ENCODE assay signal across 16 cellular contexts in the genomic region with DNA sequence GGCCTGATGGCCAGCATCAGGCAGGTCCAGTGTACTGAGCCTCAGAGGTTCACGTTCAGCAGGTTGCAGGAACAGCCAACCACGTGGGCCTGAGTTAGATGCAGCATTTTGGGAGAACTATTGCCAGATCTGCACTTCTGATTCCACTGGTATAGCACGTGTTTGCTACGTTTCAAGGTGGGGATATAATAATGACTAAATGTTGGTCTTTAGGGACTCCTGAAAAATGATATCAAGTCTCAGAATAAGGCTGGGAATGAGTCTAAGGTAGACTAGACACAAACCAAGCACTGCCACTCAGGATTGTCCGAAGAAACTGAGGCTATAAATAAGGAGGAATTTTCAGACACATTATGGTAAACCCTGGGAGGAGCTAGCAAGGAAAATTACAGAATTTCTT.
DNase-seq lines count a peak whose midpoint lies in the region; ATAC-seq and TF ChIP-seq lines count a peak whose summit lies in the region.
"Had no signal": no experiment of that assay in that cellular context is flagged by ENCODE, and none has a peak within 500 bp of the region (broad histone marks: within the 10 kb centered on the region; RNA-seq: fewer than 3 reads in every experiment).

No MANE protein-coding gene starts in this region.

- ATAC-seq in GM18517 (IDR thresholded peaks at IDR 0.05; ENCODE audit: unreplicated experiment) (no peak), GM21825 (IDR thresholded peaks at IDR 0.05; ENCODE audit: unreplicated experiment) (no peak), HG03571 (IDR thresholded peaks at IDR 0.05; ENCODE audit: unreplicated experiment) (no peak)

- no peak overlapping the region for H3K4me3 ChIP-seq in cardiac muscle cell
- no peak overlapping the region for H3K4me3 ChIP-seq in adrenal gland
- H3K4me3 ChIP-seq in mesodermal cell (ENCODE audit: extremely low read depth, insufficient read depth, low read length, poor library complexity, severe bottlenecking) = no peak overlapping the region
- no peak overlapping the region for H3K4me3 ChIP-seq in testis

- no peaks in the 10 kb centered on the region for H3K36me3 ChIP-seq in cardiac muscle cell
- H3K36me3 ChIP-seq in adrenal gland (replicated peaks in 1 of 2) = no peaks in the 10 kb centered on the region
- H3K36me3 ChIP-seq in mesodermal cell (ENCODE audit: control insufficient read depth, insufficient read depth, low read length) = no peaks in the 10 kb centered on the region
- no peaks in the 10 kb centered on the region for H3K36me3 ChIP-seq in testis (ENCODE audit: low read depth, missing control alignments)

- WGBS in adrenal gland, 4 donors = 44 to 71% (median 51%) methylated on average over 3 to 5 of the region's 5 CpGs
- 73 to 84% methylated on average over 4 of the region's 5 CpGs for WGBS in mesodermal cell (ENCODE audit: insufficient coverage in 2 of 2), 2 experiments
- WGBS in testis, 2 donors = 36 to 57% methylated on average over 5 of the region's 5 CpGs

- TF ChIP-seq CTCF in cardiac muscle cell (IDR thresholded peaks at IDR 0.05; ENCODE audit: low read depth, low read length) (no peak), adrenal gland (IDR thresholded peaks at IDR 0.05) (no peak), testis (IDR thresholded peaks at IDR 0.05) (no peak)

- intact Hi-C loops in cardiac septum (cut with DNase I) = no loop called here
- intact Hi-C loops in adrenal gland (cut with DNase I) = loop anchor here in 1 of 2 donors (10.0 kb wide), 1 partner anchor 51 kb away; no protein-coding TSS in a partner anchor
- intact Hi-C loops in testis (cut with DNase I; ENCODE audit: low total_unique reads) = no loop called here

- H3K27me3 ChIP-seq in cardiac muscle cell = no peaks in the 10 kb centered on the region
- no peaks in the 10 kb centered on the region for H3K27me3 ChIP-seq in adrenal gland
- H3K27me3 ChIP-seq in testis = no peaks in the 10 kb centered on the region
- H3K27me3 ChIP-seq: SJSA1 had no signal

- peak overlapping the region; percentile 76 for H3K27ac ChIP-seq in cardiac muscle cell
- peak overlapping the region; percentile 68 to 93 (median 79) for H3K27ac ChIP-seq in adrenal gland
- H3K27ac ChIP-seq in mesodermal cell (ENCODE audit: low read depth, low read length, severe bottlenecking) = peak overlapping the region; percentile 64
- peak overlapping the region; percentile 83 to 85 for H3K27ac ChIP-seq in testis

- H3K9me3 ChIP-seq in cardiac muscle cell (ENCODE audit: low read depth) (no peaks in the 10 kb centered on the region), adrenal gland (replicated peaks in 1 of 3) (no peaks in the 10 kb centered on the region), mesodermal cell (ENCODE audit: control insufficient read depth, low read length) (no peaks in the 10 kb centered on the region), testis (no peaks in the 10 kb centered on the region)
- H3K9me3 ChIP-seq: SJSA1 had no signal

- TF ChIP-seq POLR2A in adrenal gland (IDR thresholded peaks at IDR 0.05) = no peak
- TF ChIP-seq POLR2A in testis (IDR thresholded peaks at IDR 0.05) = no peak

- DNase-seq in cardiac muscle cell (ENCODE audit: low read depth in 1 of 2, low spot score in 1 of 2) (no peak), cardiac septum (ENCODE audit: low spot score) (no peak), adrenal gland (no peak), testis (no peak)
- DNase-seq: activated naive CD4-positive, alpha-beta T cell treated with anti-CD3 and anti-CD28 coated beads, Interleukin-2, amount 50 U/mL, for 16 hours; COR-L47; GDM1; NCI-H1105 treated with DMSO at 0.1 percent for 48 hours; NK-92 treated with Interleukin-12 subunit alpha and Interleukin-12 subunit beta, amount 100 ng/mL, for 24 hours; stimulated activated CD4-positive, alpha-beta T cell treated with anti-CD3 and anti-CD28 coated beads, Interleukin-1b, Interleukin-23, amount 100 ng/mL, for 48 hours; stimulated activated CD8-positive, alpha-beta memory T cell treated with anti-CD3 and anti-CD28 coated beads, Interleukin-4, amount 100 ng/mL, for 48 hours had no signal

- H3K4me1 ChIP-seq in cardiac muscle cell (ENCODE audit: low read depth) (peaks cover 42% of the 10 kb centered on the region), adrenal gland (replicated peaks in 1 of 2) (peaks cover 44 to 70% of the 10 kb centered on the region in 2 donors), mesodermal cell (ENCODE audit: control insufficient read depth, insufficient read depth, low read length, poor library complexity, severe bottlenecking) (peaks cover 8% of the 10 kb centered on the region), testis (peaks cover 48% of the 10 kb centered on the region)
